In genomic region chrX:154401918-154402621, GRCh38 we compare ENCODE assay signal across 10 cellular contexts. TPM values are rescaled to one million over a fixed set of nuclear protein-coding genes. Genes with fewer than 3 reads are reported as not detected.
A peak's percentile ranks its signal among the peaks of the same experiment; 100 is the strongest.
DNase-seq lines count a peak whose midpoint lies in the region; ATAC-seq and TF ChIP-seq lines count a peak whose summit lies in the region.
"Had no signal": no experiment of that assay in that cellular context is flagged by ENCODE, and none has a peak within 500 bp of the region (broad histone marks: within the 10 kb centered on the region; RNA-seq: fewer than 3 reads in every experiment).

No MANE protein-coding gene starts in this region.

- H3K9me3 ChIP-seq in mesenchymal stem cell (ENCODE audit: control insufficient read depth, low read length) (peaks cover 8% of the 10 kb centered on the region), mucosa of descending colon (no peaks in the 10 kb centered on the region)
- H3K9me3 ChIP-seq in effector memory CD4-positive, alpha-beta T cell (ENCODE audit: control insufficient read depth, low read length), result no peaks in the 10 kb centered on the region
- H3K9me3 ChIP-seq: pancreas had no signal

- H3K27me3 ChIP-seq in mesenchymal stem cell (ENCODE audit: control insufficient read depth in 1 of 2, insufficient read depth in 1 of 2, low read length in 2 of 2), result no peaks in the 10 kb centered on the region
- no peaks in the 10 kb centered on the region for H3K27me3 ChIP-seq in effector memory CD4-positive, alpha-beta T cell (replicated peaks; ENCODE audit: control insufficient read depth, insufficient read depth, low read length, poor library complexity, severe bottlenecking)
- H3K27me3 ChIP-seq: pancreas had no signal

- H3K9ac ChIP-seq in mesenchymal stem cell (ENCODE audit: low read length), result no peak overlapping the region

- peaks cover 39% of the 10 kb centered on the region for H3K36me3 Mint-ChIP-seq in activated CD4-positive, alpha-beta memory T cell treated with anti-CD3 and anti-CD28 coated beads, Interleukin-2, amount 10 ng/mL, durations not matched to agents 7 days and 5 days (ENCODE audit: low read depth)

- CTCF ChIA-PET in activated CD4-positive, alpha-beta memory T cell treated with anti-CD3 and anti-CD28 coated beads, Interleukin-2, amount 10 ng/mL, durations not matched to agents 7 days and 5 days (lab: Charles Lee), result no interaction called here

- H3K18ac ChIP-seq in mesenchymal stem cell (ENCODE audit: low read depth in 1 of 2, low read length in 2 of 2), result no peak overlapping the region

- no peak for ATAC-seq in mucosa of descending colon
- ATAC-seq: Right ventricle myocardium inferior had no signal

- no peak overlapping the region for H3K14ac ChIP-seq in mesenchymal stem cell (ENCODE audit: low read length in 2 of 2)

- H4K91ac ChIP-seq in mesenchymal stem cell (ENCODE audit: low read length), result no peak overlapping the region

- H2BK15ac ChIP-seq in mesenchymal stem cell (ENCODE audit: low read depth, poor library complexity, severe bottlenecking), result no peak overlapping the region

- H3K36me3 ChIP-seq in mesenchymal stem cell (ENCODE audit: control insufficient read depth in 1 of 2, insufficient read depth in 2 of 2, low read depth in 1 of 2, low read length in 2 of 2) (peaks cover 32 to 46% of the 10 kb centered on the region in 2 experiments), mucosa of descending colon (ENCODE audit: low read depth) (no peaks in the 10 kb centered on the region)
- peaks cover 12% of the 10 kb centered on the region for H3K36me3 ChIP-seq in effector memory CD4-positive, alpha-beta T cell (ENCODE audit: control insufficient read depth, insufficient read depth, low read length)

- H4K8ac ChIP-seq in mesenchymal stem cell (ENCODE audit: low read length), result no peak overlapping the region

- peak overlapping the region; percentile 3 for H3K27ac Mint-ChIP-seq in activated CD4-positive, alpha-beta memory T cell treated with anti-CD3 and anti-CD28 coated beads, Interleukin-2, amount 10 ng/mL, durations not matched to agents 7 days and 5 days

- H3K27ac ChIP-seq in mesenchymal stem cell (ENCODE audit: low read length, poor library complexity, severe bottlenecking), result no peak overlapping the region
- no peak overlapping the region for H3K27ac ChIP-seq in effector memory CD4-positive, alpha-beta T cell (ENCODE audit: insufficient read depth, low read length, poor library complexity, severe bottlenecking)

- no peak overlapping the region for H2AFZ ChIP-seq in mesenchymal stem cell (ENCODE audit: low read depth, low read length)

- in situ Hi-C loops in KBM-7 (cut with MboI; ENCODE audit: low pct_unique_long_range_greater_than_20kb, low sequenced_read_pairs), result no loop called here

- intact Hi-C loops in mucosa of descending colon (cut with DNase I, micrococcal nuclease), result no loop called here

- peaks cover 8% of the 10 kb centered on the region for H3K4me1 ChIP-seq in mesenchymal stem cell (ENCODE audit: control insufficient read depth, insufficient read depth, low read depth, low read length)
- H3K4me1 ChIP-seq in mucosa of descending colon (ENCODE audit: low read depth), result peaks cover 4% of the 10 kb centered on the region
- peaks cover 11% of the 10 kb centered on the region for H3K4me1 ChIP-seq in effector memory CD4-positive, alpha-beta T cell (ENCODE audit: control insufficient read depth, insufficient read depth, low read length, poor library complexity, severe bottlenecking)
- H3K4me1 ChIP-seq: pancreas had no signal

- H3K4me3 Mint-ChIP-seq in activated CD4-positive, alpha-beta memory T cell treated with anti-CD3 and anti-CD28 coated beads, Interleukin-2, amount 10 ng/mL, durations not matched to agents 7 days and 5 days, result no peak overlapping the region

- 60% methylated on average over 3 of the region's 6 CpGs for WGBS in mesenchymal stem cell

- POLR2A ChIA-PET in activated CD4-positive, alpha-beta memory T cell treated with anti-CD3 and anti-CD28 coated beads, Interleukin-2, amount 10 ng/mL, durations not matched to agents 7 days and 5 days (lab: Charles Lee), result interaction anchor here (7.2 kb wide), 1 partner anchor 9 kb away, joined by 103 read pairs; the partner anchor contains the start of genes DNASE1L1 and TAFAZZIN

- no peaks in the 10 kb centered on the region for H3K9me3 Mint-ChIP-seq in activated CD4-positive, alpha-beta memory T cell treated with anti-CD3 and anti-CD28 coated beads, Interleukin-2, amount 10 ng/mL, durations not matched to agents 7 days and 5 days

- no peak overlapping the region for H2BK5ac ChIP-seq in mesenchymal stem cell (ENCODE audit: low read depth, low read length, poor library complexity, severe bottlenecking)

- TF ChIP-seq CTCF in mucosa of descending colon (IDR thresholded peaks at IDR 0.05), result no peak

- H2BK120ac ChIP-seq in mesenchymal stem cell (ENCODE audit: low read depth, low read length), result no peak overlapping the region

- peaks cover 14% of the 10 kb centered on the region for H3K4me1 Mint-ChIP-seq in activated CD4-positive, alpha-beta memory T cell treated with anti-CD3 and anti-CD28 coated beads, Interleukin-2, amount 10 ng/mL, durations not matched to agents 7 days and 5 days

- no peak overlapping the region for H2AK5ac ChIP-seq in mesenchymal stem cell (ENCODE audit: low read length, severe bottlenecking)

- H3K4me3 ChIP-seq in mesenchymal stem cell (ENCODE audit: insufficient read depth in 1 of 2, low read depth in 1 of 2, low read length in 2 of 2), result no peak overlapping the region
- H3K4me3 ChIP-seq in mucosa of descending colon, result no peak overlapping the region
- H3K4me3 ChIP-seq in effector memory CD4-positive, alpha-beta T cell (ENCODE audit: insufficient read depth, low read depth, low read length, poor library complexity, severe bottlenecking), result no peak overlapping the region
- H3K4me3 ChIP-seq: coronary artery, pancreas had no signal

- H3K4ac ChIP-seq in mesenchymal stem cell (ENCODE audit: low read depth in 1 of 2, low read length in 2 of 2), result no peak overlapping the region

- no peak overlapping the region for H3K4me2 ChIP-seq in mesenchymal stem cell (ENCODE audit: low read length, poor library complexity, severe bottlenecking)

- no peaks in the 10 kb centered on the region for H3K27me3 Mint-ChIP-seq in activated CD4-positive, alpha-beta memory T cell treated with anti-CD3 and anti-CD28 coated beads, Interleukin-2, amount 10 ng/mL, durations not matched to agents 7 days and 5 days

- DNase-seq in EL (peak; percentile 43), KBM-7 (peak; percentile 67), mesenchymal stem cell (peak; percentile 71), mucosa of descending colon (no peak), NCI-H2081 treated with DMSO at 0.1 percent for 48 hours (lab: John Stamatoyannopoulos, UW) (no peak)
- DNase-seq in activated CD4-positive, alpha-beta memory T cell treated with anti-CD3 and anti-CD28 coated beads, Interleukin-2, amount 10 ng/mL, durations not matched to agents 7 days and 5 days, result no peak
- no peak for DNase-seq in effector memory CD4-positive, alpha-beta T cell

- no peak overlapping the region for H3K23ac ChIP-seq in mesenchymal stem cell (ENCODE audit: low read length in 2 of 2)

- H2BK12ac ChIP-seq in mesenchymal stem cell (ENCODE audit: low read length in 2 of 2), result no peak overlapping the region

- no peaks in the 10 kb centered on the region for H3K79me1 ChIP-seq in mesenchymal stem cell (replicated peaks; ENCODE audit: low read length, poor library complexity, severe bottlenecking)

RNA-seq across cellular contexts. Expression of gene RPL10, which starts 3.9 kb away (rescaled TPM):
- 1,000 to 10,000 TPM; 2,958 to 2,962 TPM for total RNA-seq in activated CD4-positive, alpha-beta memory T cell treated with anti-CD3 and anti-CD28 coated beads, Interleukin-2, amount 10 ng/mL, durations not matched to agents 7 days and 5 days
- 4,138 TPM for polyA plus RNA-seq in mesenchymal stem cell (2013, experiment 1 of 2)
- polyA plus RNA-seq in mesenchymal stem cell (2013, experiment 2 of 2), result 3,979 TPM
- 1,000 to 10,000 TPM; 2,179 to 2,606 (median 2,424) TPM for total RNA-seq in mucosa of descending colon

RNA-seq across cellular contexts. Expression of gene DNASE1L1, which starts 7.0 kb away (rescaled TPM):
- total RNA-seq in activated CD4-positive, alpha-beta memory T cell treated with anti-CD3 and anti-CD28 coated beads, Interleukin-2, amount 10 ng/mL, durations not matched to agents 7 days and 5 days, result 10 to 100 TPM; 23.3 to 23.7 TPM
- 53.5 TPM for polyA plus RNA-seq in mesenchymal stem cell (2013, experiment 1 of 2)
- 52.9 TPM for polyA plus RNA-seq in mesenchymal stem cell (2013, experiment 2 of 2)
- total RNA-seq in mucosa of descending colon, result 10 to 100 TPM; 18.1 to 30.8 (median 25.6) TPM

RNA-seq across cellular contexts. Expression of gene TAFAZZIN, which starts 9.3 kb away (rescaled TPM):
- 10 to 100 TPM; 93.7 to 93.9 TPM for total RNA-seq in activated CD4-positive, alpha-beta memory T cell treated with anti-CD3 and anti-CD28 coated beads, Interleukin-2, amount 10 ng/mL, durations not matched to agents 7 days and 5 days
- polyA plus RNA-seq in mesenchymal stem cell (2013, experiment 1 of 2), result 15.9 TPM
- 14.1 TPM for polyA plus RNA-seq in mesenchymal stem cell (2013, experiment 2 of 2)
- 10 to 100 TPM; 38.2 to 44.7 (median 43.2) TPM for total RNA-seq in mucosa of descending colon

RNA-seq across cellular contexts. Expression of gene EMD, which starts 23.0 kb away (rescaled TPM):
- 10 to 100 TPM; 65.5 to 66.0 TPM for total RNA-seq in activated CD4-positive, alpha-beta memory T cell treated with anti-CD3 and anti-CD28 coated beads, Interleukin-2, amount 10 ng/mL, durations not matched to agents 7 days and 5 days
- 66.4 TPM for polyA plus RNA-seq in mesenchymal stem cell (2013, experiment 1 of 2)
- polyA plus RNA-seq in mesenchymal stem cell (2013, experiment 2 of 2), result 66.8 TPM
- total RNA-seq in mucosa of descending colon, result 10 to 100 TPM; 32.3 to 73.0 (median 41.0) TPM

RNA-seq across cellular contexts. Expression of gene ATP6AP1, which starts 26.4 kb away (rescaled TPM):
- total RNA-seq in activated CD4-positive, alpha-beta memory T cell treated with anti-CD3 and anti-CD28 coated beads, Interleukin-2, amount 10 ng/mL, durations not matched to agents 7 days and 5 days, result 10 to 100 TPM; 52.3 to 53.2 TPM
- polyA plus RNA-seq in mesenchymal stem cell (2013, experiment 1 of 2), result 157 TPM
- 156 TPM for polyA plus RNA-seq in mesenchymal stem cell (2013, experiment 2 of 2)
- total RNA-seq in mucosa of descending colon, result 10 to 100 TPM; 78.1 to 95.8 (median 95.2) TPM

Comparison
In these comparisons a context has a peak if more than half of its experiments do, and no peak if none do; other contexts are left out.
1. DNase-seq: peak in EL (single experiment), KBM-7 (single experiment) and mesenchymal stem cell (single experiment); none in activated CD4-positive, alpha-beta memory T cell treated with anti-CD3 and anti-CD28 coated beads, Interleukin-2, amount 10 ng/mL, durations not matched to agents 7 days and 5 days (single experiment), mucosa of descending colon (0 of 3), NCI-H2081 treated with DMSO at 0.1 percent for 48 hours (single experiment) and effector memory CD4-positive, alpha-beta T cell (0 of 3).